1 cellular context compared by ENCODE assay signal in the genomic region with DNA sequence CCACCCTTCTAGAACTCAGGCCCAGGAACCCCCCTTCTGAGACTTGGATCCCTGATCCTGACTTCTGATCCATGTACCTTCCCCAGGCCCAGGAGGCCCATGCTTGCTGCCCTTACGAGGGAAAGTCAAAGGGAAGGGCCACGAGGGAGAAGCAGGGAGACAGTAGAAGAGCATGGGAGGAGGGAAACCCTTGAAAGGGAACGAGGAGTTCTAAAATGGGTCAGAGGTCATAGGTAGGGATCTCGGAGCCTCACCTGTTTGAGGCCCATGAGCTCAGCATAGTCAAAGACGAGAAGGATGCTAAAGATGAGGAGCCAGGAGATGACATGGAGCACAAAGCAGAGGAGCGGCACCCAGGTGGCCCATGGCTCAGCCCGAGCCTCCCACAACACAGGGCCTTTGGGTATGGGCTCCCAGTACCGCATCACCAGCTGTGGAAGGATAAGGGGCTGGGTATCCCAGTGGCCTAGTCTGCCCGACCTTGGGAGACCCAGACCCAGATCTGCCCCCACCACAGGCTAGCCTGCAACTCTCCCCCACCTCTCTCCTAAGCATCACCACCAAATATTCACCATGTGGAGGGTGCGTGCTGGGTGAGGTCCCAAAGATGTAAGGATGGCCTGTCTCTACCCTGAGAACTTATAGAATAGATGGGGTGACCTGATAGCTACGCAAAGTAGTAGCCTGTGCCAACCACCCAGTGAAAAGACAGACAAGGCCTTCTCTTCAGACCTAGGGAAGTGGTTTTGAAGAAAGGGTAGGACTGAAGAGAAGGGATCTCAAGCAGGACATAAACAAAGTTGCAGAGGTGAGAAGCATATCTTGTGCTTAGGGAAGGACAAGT.
TF ChIP-seq lines count a peak whose summit lies in the region.

No MANE protein-coding gene starts in this region.

TF ChIP-seq in A549, 52 proteins besides CTCF, POLR2A, EP300 and RAD21:
- no peak for TF ChIP-seq GATA3 (IDR thresholded peaks at IDR 0.05; ENCODE audit: borderline replicate concordance)
- TF ChIP-seq CHD4 (IDR thresholded peaks at IDR 0.05; ENCODE audit: borderline replicate concordance): no peak
- no peak for TF ChIP-seq TFCP2L1 (CRISPR knock-in tag; IDR thresholded peaks at IDR 0.05)
- no peak for TF ChIP-seq HDAC2 (IDR thresholded peaks at IDR 0.05)
- TF ChIP-seq JUN (IDR thresholded peaks at IDR 0.05): no peak
- TF ChIP-seq HOXB13 (CRISPR knock-in tag; IDR thresholded peaks at IDR 0.05; ENCODE audit: low read depth): no peak
- TF ChIP-seq JUNB (IDR thresholded peaks at IDR 0.05): no peak
